In genomic region chr17:43315858-43316521, GRCh38 we compare ENCODE assay signal across 15 cellular contexts.
"Had no signal": no experiment of that assay in that cellular context is flagged by ENCODE, and none has a peak within 500 bp of the region (broad histone marks: within the 10 kb centered on the region; RNA-seq: fewer than 3 reads in every experiment).

No MANE protein-coding gene starts in this region.

- ATAC-seq: activated CD8-positive, alpha-beta T cell treated with anti-CD3 and anti-CD28 coated beads for 36 hours; activated T-helper 17 cell treated with anti-CD3 and anti-CD28 coated beads, Interleukin-2, amount 50 U/mL, for 72 hours; gastrocnemius medialis; left lung had no signal

- H3K36me3 ChIP-seq: colonic mucosa, gastrocnemius medialis, left lung, tibial artery, uterus had no signal

- DNase-seq: activated CD4-positive, CD25-positive, alpha-beta regulatory T cell; activated naive CD4-positive, alpha-beta T cell; activated T-cell treated with anti-CD3 and anti-CD28 coated beads, Interleukin-2, amount 50 U/mL, for 1 hour; colonic mucosa; erythroblast; gastrocnemius medialis; left lung; occipital lobe; posterior cingulate gyrus; stimulated activated CD8-positive, alpha-beta memory T cell treated with anti-CD3 and anti-CD28 coated beads, Interleukin-4, amount 100 ng/mL, for 48 hours; stimulated activated naive CD4-positive, alpha-beta T cell; uterus had no signal

- H3K4me1 ChIP-seq: colonic mucosa, gastrocnemius medialis, left lung, tibial artery, uterus had no signal

- H3K9me3 ChIP-seq: colonic mucosa, gastrocnemius medialis, tibial artery, uterus had no signal

- H3K27me3 ChIP-seq: colonic mucosa, gastrocnemius medialis, left lung, tibial artery, uterus had no signal

- H3K27ac ChIP-seq: colonic mucosa, gastrocnemius medialis, left lung, tibial artery had no signal

- H3K4me3 ChIP-seq: colonic mucosa, gastrocnemius medialis, left lung, tibial artery, uterus had no signal
